8 cellular contexts compared by ENCODE assay signal in genomic region chr2:19362094-19362649, GRCh38. TPM values are rescaled to one million over a fixed set of nuclear protein-coding genes. Genes with fewer than 3 reads are reported as not detected.
DNase-seq lines count a peak whose midpoint lies in the region; ATAC-seq and FAIRE-seq lines count a peak whose summit lies in the region.

No MANE protein-coding gene starts in this region.

- peak overlapping the region; percentile 66 to 75 (median 74) for H3K9ac ChIP-seq in skeletal muscle tissue (ENCODE audit: low read depth in 1 of 3, low read length in 3 of 3)

- ATAC-seq in HG02852 (IDR thresholded peaks at IDR 0.05; ENCODE audit: unreplicated experiment) (no peak), HG03439 (IDR thresholded peaks at IDR 0.05; ENCODE audit: unreplicated experiment) (no peak)

- H3K4me3 ChIP-seq in skeletal muscle tissue (ENCODE audit: low read length in 3 of 3): peak overlapping the region; percentile 69 to 82 (median 74)

- H3K9me3 ChIP-seq in skeletal muscle tissue (ENCODE audit: control insufficient read depth in 3 of 3, low read length in 3 of 3): no peaks in the 10 kb centered on the region

- peak; percentile 9 for FAIRE-seq in HTR-8/SVneo (lab: Jason Lieb, UNC)

- peaks cover 24 to 35% (median 29%) of the 10 kb centered on the region in 3 donors for H3K4me1 ChIP-seq in skeletal muscle tissue (ENCODE audit: control insufficient read depth in 3 of 3, insufficient read depth in 3 of 3, low read length in 3 of 3)

- DNase-seq in DMS153 (lab: John Stamatoyannopoulos, UW): peak; percentile 37
- DNase-seq in HTR-8/SVneo (ENCODE audit: insufficient read length, low spot score): no peak
- DNase-seq in activated CD4-positive, alpha-beta T cell treated with anti-CD3 and anti-CD28 coated beads, Interleukin-2, amount 50 U/mL, for 1 hour: peak; percentile 9
- peak; percentile 15 for DNase-seq in glomerular visceral epithelial cell (ENCODE audit: extremely low spot score)
- DNase-seq in stimulated activated CD4-positive, alpha-beta T cell treated with anti-CD3 and anti-CD28 coated beads, Interleukin-15, amount 100 ng/mL, for 24 hours: no peak

- H3K27ac ChIP-seq in skeletal muscle tissue (ENCODE audit: low read depth, low read length): no peak overlapping the region

- peaks cover 11 to 22% (median 12%) of the 10 kb centered on the region in 3 donors for H3K27me3 ChIP-seq in skeletal muscle tissue (ENCODE audit: control insufficient read depth in 3 of 3, insufficient read depth in 3 of 3, low read length in 3 of 3)

- no peaks in the 10 kb centered on the region for H3K36me3 ChIP-seq in skeletal muscle tissue (ENCODE audit: control insufficient read depth in 3 of 3, insufficient read depth in 3 of 3, low read length in 3 of 3)

RNA-seq across cellular contexts. Expression of gene OSR1, which starts 3.7 kb away (rescaled TPM):
- 10.4 TPM for total RNA-seq in skeletal muscle tissue

Comparison
In these comparisons a context has a peak if more than half of its experiments do, and no peak if none do; other contexts are left out.
1. DNase-seq: peak in DMS153 (single experiment), activated CD4-positive, alpha-beta T cell treated with anti-CD3 and anti-CD28 coated beads, Interleukin-2, amount 50 U/mL, for 1 hour (single experiment) and glomerular visceral epithelial cell (single experiment); none in HTR-8/SVneo (single experiment) and stimulated activated CD4-positive, alpha-beta T cell treated with anti-CD3 and anti-CD28 coated beads, Interleukin-15, amount 100 ng/mL, for 24 hours (single experiment).